Comparison of ENCODE assay signal across 22 cellular contexts in genomic region chr5:123705741-123706140, GRCh38.
DNase-seq lines count a peak whose midpoint lies in the region; ATAC-seq, FAIRE-seq and TF ChIP-seq lines count a peak whose summit lies in the region.
"Had no signal": no experiment of that assay in that cellular context is flagged by ENCODE, and none has a peak within 500 bp of the region (broad histone marks: within the 10 kb centered on the region; RNA-seq: fewer than 3 reads in every experiment).

No MANE protein-coding gene starts in this region.

- FAIRE-seq in H54 (lab: Jason Lieb, UNC): no peak

- no CpG with 5 or more reads among the region's 1 CpG for WGBS in trophoblast cell (ENCODE audit: extremely low coverage, insufficient coverage, insufficient read length)
- WGBS in ovary, 3 donors: 72 to 83% (median 79%) methylated on average over 1 of the region's 1 CpG

- DNase-seq in GM03348 (ENCODE audit: low spot score) (peak; percentile 47), NCI-H446 treated with DMSO at 0.1 percent for 48 hours (lab: John Stamatoyannopoulos, UW) (peak; percentile 87), fibroblast of gingiva (ENCODE audit: low read depth) (peak; percentile 83), trophoblast cell (peak; percentile 20 to 63), ovary (no peak), H54 (ENCODE audit: insufficient read length, low spot score) (no peak), upper lobe of right lung (no peak), left lobe of liver (ENCODE audit: low spot score) (no peak)
- DNase-seq: activated CD4-positive, alpha-beta T cell treated with anti-CD3 and anti-CD28 coated beads for 4 hours; activated CD8-positive, alpha-beta memory T cell treated with anti-CD3 and anti-CD28 coated beads, Interleukin-2, amount 10 ng/mL, durations not matched to agents 7 days and 5 days; brain microvascular endothelial cell; CD8-positive, alpha-beta T cell; cortex of kidney; DMS53; MM.1S; natural killer cell; NCI-H2171 treated with DMSO at 0.1 percent for 48 hours; posterior cingulate gyrus; sigmoid colon; stimulated activated CD4-positive, alpha-beta T cell treated with anti-CD3 and anti-CD28 coated beads, Interleukin-1b, Interleukin-23, amount 100 ng/mL, for 48 hours; stimulated activated naive B cell treated with anti-CD40 and anti-IgM and Interleukin-4, amounts not matched to agents 10 μg/mL and 1 μg/mL and 100 μg/mL, for 72 hours; thyroid gland had no signal

- no peaks in the 10 kb centered on the region for H3K4me1 ChIP-seq in trophoblast cell (ENCODE audit: control insufficient read depth in 1 of 2, insufficient read depth in 2 of 2, low read length in 2 of 2)
- peaks cover 6% of the 10 kb centered on the region for H3K4me1 ChIP-seq in ovary (ENCODE audit: insufficient read depth)
- no peaks in the 10 kb centered on the region for H3K4me1 ChIP-seq in upper lobe of right lung
- H3K4me1 ChIP-seq: thyroid gland had no signal

- H3K27me3 ChIP-seq in trophoblast cell (ENCODE audit: insufficient read depth, low read length) (no peaks in the 10 kb centered on the region), ovary (no peaks in the 10 kb centered on the region), upper lobe of right lung (no peaks in the 10 kb centered on the region)
- H3K27me3 ChIP-seq: brain microvascular endothelial cell, sigmoid colon, thyroid gland had no signal

- no peak overlapping the region for H3K14ac ChIP-seq in trophoblast cell (ENCODE audit: low read length)

- no peak overlapping the region for H4K12ac ChIP-seq in trophoblast cell (ENCODE audit: low read depth, low read length)

- no peak overlapping the region for H3K18ac ChIP-seq in trophoblast cell (ENCODE audit: low read length)

- TF ChIP-seq CTCF in ovary (IDR thresholded peaks at IDR 0.05): no peak
- TF ChIP-seq CTCF in upper lobe of right lung (IDR thresholded peaks at IDR 0.05): no peak

- H4K91ac ChIP-seq in trophoblast cell (ENCODE audit: low read depth, low read length): no peak overlapping the region

- H3K4me2 ChIP-seq in trophoblast cell (ENCODE audit: low read length): no peak overlapping the region

- no peak overlapping the region for H2BK120ac ChIP-seq in trophoblast cell (ENCODE audit: insufficient read depth, low read length, poor library complexity)

- no peak overlapping the region for H2AK5ac ChIP-seq in trophoblast cell (ENCODE audit: low read length)

- H3K4ac ChIP-seq in trophoblast cell (ENCODE audit: low read depth, low read length): no peak overlapping the region

- no peak overlapping the region for H4K8ac ChIP-seq in trophoblast cell (ENCODE audit: low read depth, low read length)

- no peaks in the 10 kb centered on the region for H3K79me2 ChIP-seq in trophoblast cell (ENCODE audit: control insufficient read depth, insufficient read depth, low read length, poor library complexity)

- H2BK12ac ChIP-seq in trophoblast cell (ENCODE audit: low read length): no peak overlapping the region

- TF ChIP-seq EP300 in ovary (IDR thresholded peaks at IDR 0.05): no peak

- peaks cover 2% of the 10 kb centered on the region for H3K79me1 ChIP-seq in trophoblast cell (ENCODE audit: low read length)

- H3K4me3 ChIP-seq in trophoblast cell (ENCODE audit: low read depth, low read length) (no peak overlapping the region), ovary (no peak overlapping the region), upper lobe of right lung (no peak overlapping the region)
- H3K4me3 ChIP-seq: sigmoid colon, thyroid gland had no signal

- H3K36me3 ChIP-seq in trophoblast cell (ENCODE audit: control insufficient read depth in 1 of 2, insufficient read depth in 2 of 2, low read length in 2 of 2) (no peaks in the 10 kb centered on the region), ovary (no peaks in the 10 kb centered on the region), upper lobe of right lung (no peaks in the 10 kb centered on the region)
- H3K36me3 ChIP-seq: brain microvascular endothelial cell, sigmoid colon, thyroid gland had no signal

- no peak overlapping the region for H2BK5ac ChIP-seq in trophoblast cell (ENCODE audit: low read depth, low read length, poor library complexity)

- no peaks in the 10 kb centered on the region for H3K9me3 ChIP-seq in trophoblast cell (ENCODE audit: insufficient read depth, low read depth, low read length)
- no peaks in the 10 kb centered on the region for H3K9me3 ChIP-seq in ovary
- no peaks in the 10 kb centered on the region for H3K9me3 ChIP-seq in upper lobe of right lung
- H3K9me3 ChIP-seq: sigmoid colon, thyroid gland had no signal

- H2AFZ ChIP-seq in trophoblast cell (ENCODE audit: insufficient read depth, low read length, poor library complexity): no peak overlapping the region

- no peak overlapping the region for H3K27ac ChIP-seq in trophoblast cell (ENCODE audit: low read depth, low read length)
- H3K27ac ChIP-seq in ovary: no peak overlapping the region
- H3K27ac ChIP-seq in upper lobe of right lung: no peak overlapping the region
- H3K27ac ChIP-seq: brain microvascular endothelial cell, thyroid gland had no signal

- intact Hi-C loops in ovary (cut with DNase I): no loop called here
- intact Hi-C loops in upper lobe of right lung (cut with DNase I): no loop called here

- ATAC-seq in upper lobe of right lung (no peak), left lobe of liver (no peak)
- ATAC-seq: activated CD8-positive, alpha-beta memory T cell treated with anti-CD3 and anti-CD28 coated beads, Interleukin-2, amount 10 ng/mL, durations not matched to agents 7 days and 5 days; CD8-positive, alpha-beta T cell; natural killer cell; stimulated activated naive B cell treated with anti-CD40 and anti-IgM and Interleukin-4, amounts not matched to agents 10 μg/mL and 1 μg/mL and 100 μg/mL, for 72 hours had no signal

- no peak for TF ChIP-seq POLR2A in ovary (IDR thresholded peaks at IDR 0.05)
- no peak for TF ChIP-seq POLR2A in H54 (IDR thresholded peaks at IDR 0.05; ENCODE audit: low read depth, low read length)

- H3K23ac ChIP-seq in trophoblast cell (ENCODE audit: low read length): no peak overlapping the region

- no peak overlapping the region for H3K9ac ChIP-seq in trophoblast cell (ENCODE audit: low read length)

Comparison
In these comparisons a context has a peak if more than half of its experiments do, and no peak if none do; other contexts are left out.
1. DNase-seq: peak in GM03348 (single experiment), NCI-H446 treated with DMSO at 0.1 percent for 48 hours (single experiment), fibroblast of gingiva (single experiment) and trophoblast cell (2 of 2); none in ovary (0 of 5), H54 (single experiment), upper lobe of right lung (single experiment) and left lobe of liver (single experiment).